ENCODE assay signal across 8 cellular contexts in genomic region chr10:103555712-103556111, GRCh38.
DNase-seq lines count a peak whose midpoint lies in the region; ATAC-seq and TF ChIP-seq lines count a peak whose summit lies in the region.

No MANE protein-coding gene starts in this region.

- H3K79me1 ChIP-seq in neuronal stem cell (ENCODE audit: low read depth, low read length): peaks cover 2% of the 10 kb centered on the region

- DNase-seq in AG09309 (ENCODE audit: low read depth): no peak
- no peak for DNase-seq in HFFc6
- DNase-seq in neuronal stem cell (ENCODE audit: low spot score): no peak

- ATAC-seq in gastroesophageal sphincter: no peak
- no peak for ATAC-seq in GM21390 (IDR thresholded peaks at IDR 0.05; ENCODE audit: unreplicated experiment)
- no peak for ATAC-seq in HG02798 (IDR thresholded peaks at IDR 0.05; ENCODE audit: poor library complexity, unreplicated experiment)
- no peak for ATAC-seq in GM21367 (IDR thresholded peaks at IDR 0.05; ENCODE audit: unreplicated experiment)

- peak overlapping the region; percentile 30 for H2BK15ac ChIP-seq in neuronal stem cell (ENCODE audit: low read length)

- peak overlapping the region; percentile 54; the same call in 1 of the 2 replicates for H3K4me3 Mint-ChIP-seq in HFFc6

- peaks cover 6% of the 10 kb centered on the region; the same call in 1 of the 2 replicates for H3K4me1 Mint-ChIP-seq in HFFc6 (ENCODE audit: low read depth)

- no peak overlapping the region for H4K91ac ChIP-seq in neuronal stem cell (ENCODE audit: low read depth, low read length, poor library complexity)

- peaks cover 42% of the 10 kb centered on the region for H3K27me3 Mint-ChIP-seq in HFFc6 (ENCODE audit: insufficient read depth)

- peaks cover 0 to under 1% of the 10 kb centered on the region in 2 donors for H3K9me3 ChIP-seq in duodenal mucosa (ENCODE audit: control insufficient read depth in 1 of 2, low read length in 2 of 2)
- H3K9me3 ChIP-seq in neuronal stem cell (replicated peaks in 1 of 2; ENCODE audit: control insufficient read depth in 2 of 2, insufficient read depth in 1 of 2, low read depth in 1 of 2, low read length in 2 of 2): peaks cover 0 to 4% of the 10 kb centered on the region in 2 donors
- H3K9me3 ChIP-seq in gastroesophageal sphincter: no peaks in the 10 kb centered on the region

- H3K27ac ChIP-seq in duodenal mucosa (ENCODE audit: low read depth, low read length): no peak overlapping the region
- H3K27ac ChIP-seq in neuronal stem cell (replicated peaks; ENCODE audit: low read length): no peak overlapping the region
- no peak overlapping the region for H3K27ac ChIP-seq in gastroesophageal sphincter

- no peak for TF ChIP-seq CTCF in AG09309 (IDR thresholded peaks at IDR 0.05; ENCODE audit: control insufficient read depth, insufficient read depth, low read depth, low read length, missing control alignments)
- no peak; the same call in 1 of the 2 replicates for TF ChIP-seq CTCF in HFFc6 (IDR thresholded peaks at IDR 0.05)
- TF ChIP-seq CTCF in gastroesophageal sphincter (IDR thresholded peaks at IDR 0.05): no peak

- no peak overlapping the region for H3K23ac ChIP-seq in neuronal stem cell (ENCODE audit: low read depth, low read length, poor library complexity)

- H3K4me3 ChIP-seq in AG09309 (ENCODE audit: control insufficient read depth, low read depth, low read length) (peak overlapping the region; percentile 39; the same call in 1 of the 2 replicates), duodenal mucosa (ENCODE audit: low read depth in 1 of 2, low read length in 2 of 2) (peak overlapping the region; percentile 53 to 55), neuronal stem cell (ENCODE audit: low read length in 2 of 2) (peak overlapping the region; percentile 25 to 40), gastroesophageal sphincter (peak overlapping the region in 1 of 2 donors; percentile 59)

- no peak overlapping the region for H2BK120ac ChIP-seq in neuronal stem cell (ENCODE audit: low read depth, low read length)

- H3K36me3 ChIP-seq in duodenal mucosa (ENCODE audit: control insufficient read depth in 1 of 2, insufficient read depth in 2 of 2, low read length in 2 of 2) (peaks cover 0 to 3% of the 10 kb centered on the region in 2 donors), neuronal stem cell (replicated peaks in 1 of 2; ENCODE audit: control insufficient read depth in 2 of 2, insufficient read depth in 2 of 2, low read length in 2 of 2) (peaks cover 0 to 4% of the 10 kb centered on the region in 2 donors), gastroesophageal sphincter (no peaks in the 10 kb centered on the region)

- TF ChIP-seq POLR2A in gastroesophageal sphincter (IDR thresholded peaks at IDR 0.05): no peak

- H3K18ac ChIP-seq in neuronal stem cell (ENCODE audit: low read length): peak overlapping the region; percentile 91

- TF ChIP-seq EP300 in gastroesophageal sphincter (IDR thresholded peaks at IDR 0.05): no peak

- no peaks in the 10 kb centered on the region for H3K36me3 Mint-ChIP-seq in HFFc6 (ENCODE audit: low read depth)

- H3K27me3 ChIP-seq in duodenal mucosa (ENCODE audit: control insufficient read depth in 1 of 2, insufficient read depth in 2 of 2, low read length in 2 of 2) (peaks cover 5 to 8% of the 10 kb centered on the region in 2 donors), neuronal stem cell (ENCODE audit: control insufficient read depth in 3 of 3, insufficient read depth in 3 of 3, low read depth in 1 of 3, low read length in 3 of 3) (peaks cover 0 to 53% (median 8%) of the 10 kb centered on the region in 3 experiments), gastroesophageal sphincter (peaks cover 2% of the 10 kb centered on the region)

- H2AFZ ChIP-seq in neuronal stem cell (ENCODE audit: low read length): peak overlapping the region; percentile 83

- H2AK5ac ChIP-seq in neuronal stem cell (ENCODE audit: low read depth, low read length): no peak overlapping the region

- H3K27ac Mint-ChIP-seq in HFFc6: no peak overlapping the region

- H4K8ac ChIP-seq in neuronal stem cell (ENCODE audit: low read depth, low read length): no peak overlapping the region

- peak overlapping the region; percentile 33 for H2BK5ac ChIP-seq in neuronal stem cell (ENCODE audit: low read length)

- H3K4me1 ChIP-seq in duodenal mucosa (ENCODE audit: control insufficient read depth in 1 of 2, insufficient read depth in 2 of 2, low read length in 2 of 2) (peaks cover 8 to 13% of the 10 kb centered on the region in 2 donors), neuronal stem cell (ENCODE audit: control insufficient read depth in 2 of 2, insufficient read depth in 1 of 2, low read depth in 1 of 2, low read length in 2 of 2) (peaks cover 10 to 17% of the 10 kb centered on the region in 2 donors), gastroesophageal sphincter (peaks cover 0 to 22% (median 4%) of the 10 kb centered on the region in 3 donors)

- H3K4me2 ChIP-seq in neuronal stem cell (ENCODE audit: insufficient read depth, low read length, poor library complexity, severe bottlenecking): peak overlapping the region; percentile 69

- no CpG with 5 or more reads among the region's 11 CpGs for WGBS in neuronal stem cell (ENCODE audit: extremely low coverage in 2 of 2, insufficient read length in 2 of 2, insufficient replicate concordance in 1 of 2), 2 donors
- WGBS in gastroesophageal sphincter (ENCODE audit: low coverage in 1 of 2), 2 donors: 80% methylated on average over 1 of the region's 11 CpGs; no CpG with 5 or more reads in 1 of the 2 donors

- peak overlapping the region; percentile 77 for H3K14ac ChIP-seq in neuronal stem cell (ENCODE audit: low read length)

- H3K9ac ChIP-seq in duodenal mucosa (ENCODE audit: low read depth in 1 of 2, low read length in 2 of 2) (peak overlapping the region in 1 of 2 donors; percentile 43), neuronal stem cell (ENCODE audit: low read depth, low read length, poor library complexity) (peak overlapping the region; percentile 83)

- no peaks in the 10 kb centered on the region for H3K9me3 Mint-ChIP-seq in HFFc6

- H2BK12ac ChIP-seq in neuronal stem cell (ENCODE audit: low read length): no peak overlapping the region

- no peak overlapping the region for H3K4ac ChIP-seq in neuronal stem cell (ENCODE audit: low read length)
